ENCODE assay signal across 11 cellular contexts in genomic region chr11:10898003-10898762, GRCh38. TPM values are rescaled to one million over a fixed set of nuclear protein-coding genes. Genes with fewer than 3 reads are reported as not detected.
A peak's percentile ranks its signal among the peaks of the same experiment; 100 is the strongest.
DNase-seq lines count a peak whose midpoint lies in the region; ATAC-seq and TF ChIP-seq lines count a peak whose summit lies in the region.
"Had no signal": no experiment of that assay in that cellular context is flagged by ENCODE, and none has a peak within 500 bp of the region (broad histone marks: within the 10 kb centered on the region; RNA-seq: fewer than 3 reads in every experiment).

No MANE protein-coding gene starts in this region.

- H3K4me1 ChIP-seq in Panc1 (ENCODE audit: control insufficient read depth, insufficient read depth, low read length) (peaks cover 35% of the 10 kb centered on the region), esophagus squamous epithelium (peaks cover 47 to 100% (median 64%) of the 10 kb centered on the region in 3 donors), prostate gland (replicated peaks) (peaks cover 20% of the 10 kb centered on the region)

- no TSS peak for BruUV-seq in Panc1 (replicated peaks; lab: Mats Ljungman, UMichigan)

- H3K9me3 Mint-ChIP-seq in T-cell, result no peaks in the 10 kb centered on the region

- TF ChIP-seq POLR2A in esophagus squamous epithelium (IDR thresholded peaks at IDR 0.05) (no peak), prostate gland (IDR thresholded peaks at IDR 0.05) (no peak)

- H3K36me3 Mint-ChIP-seq in T-cell, result no peaks in the 10 kb centered on the region
- H3K36me3 Mint-ChIP-seq: CD4-positive, alpha-beta memory T cell had no signal

- H3K4me3 ChIP-seq in Panc1 (ENCODE audit: low read depth in 2 of 2, low read length in 2 of 2) (no peak overlapping the region), esophagus squamous epithelium (no peak overlapping the region), prostate gland (no peak overlapping the region)

- H3K27ac Mint-ChIP-seq in T-cell, result no peak overlapping the region

- ATAC-seq in Panc1, result no peak
- ATAC-seq in T-cell (replicated peaks in 1 of 4), result no peak
- ATAC-seq in HG03439 (IDR thresholded peaks at IDR 0.05; ENCODE audit: unreplicated experiment), result no peak
- no peak for ATAC-seq in HG03457 (IDR thresholded peaks at IDR 0.05; ENCODE audit: unreplicated experiment)

- peaks cover 3 to 6% of the 10 kb centered on the region in 2 donors for H3K27me3 Mint-ChIP-seq in T-cell

- peaks cover 4 to 19% (median 6%) of the 10 kb centered on the region in 3 donors for H3K4me1 Mint-ChIP-seq in T-cell
- H3K4me1 Mint-ChIP-seq: CD4-positive, alpha-beta memory T cell had no signal

- no peaks in the 10 kb centered on the region; the same call in 1 of the 2 replicates for H3K9me3 ChIP-seq in Panc1 (ENCODE audit: control insufficient read depth, insufficient read depth, low read depth, low read length)
- H3K9me3 ChIP-seq in esophagus squamous epithelium, result no peaks in the 10 kb centered on the region
- no peaks in the 10 kb centered on the region for H3K9me3 ChIP-seq in prostate gland

- H3K4me3 Mint-ChIP-seq in T-cell, result no peak overlapping the region
- H3K4me3 Mint-ChIP-seq: CD4-positive, alpha-beta memory T cell had no signal

- H3K27ac ChIP-seq in C4-2B (peak overlapping the region; percentile 84), Panc1 (ENCODE audit: low read length) (peak overlapping the region; percentile 90), esophagus squamous epithelium (peak overlapping the region; percentile 90 to 97 (median 95)), prostate gland (peak overlapping the region; percentile 88 to 92)

- in situ Hi-C loops in Panc1 (cut with HindIII; ENCODE audit: low pct_unique_long_range_greater_than_20kb, low sequenced_read_pairs), result no loop called here

- 85 to 92% methylated on average over 2 to 5 of the region's 5 CpGs for WGBS in esophagus squamous epithelium, 2 donors
- 93% methylated on average over 5 of the region's 5 CpGs for WGBS in prostate gland

- TF ChIP-seq CTCF in C4-2B (conservative IDR thresholded peaks at IDR 0.05), result no peak
- no peak for TF ChIP-seq CTCF in Panc1 (IDR thresholded peaks at IDR 0.05)
- TF ChIP-seq CTCF in esophagus squamous epithelium (IDR thresholded peaks at IDR 0.05), result no peak
- TF ChIP-seq CTCF in prostate gland (IDR thresholded peaks at IDR 0.05), result no peak

- H3K27me3 ChIP-seq in Panc1 (ENCODE audit: control insufficient read depth, insufficient read depth, low read length) (no peaks in the 10 kb centered on the region), esophagus squamous epithelium (no peaks in the 10 kb centered on the region), prostate gland (replicated peaks; ENCODE audit: insufficient read depth) (no peaks in the 10 kb centered on the region)

- H3K36me3 ChIP-seq in Panc1 (ENCODE audit: control insufficient read depth, insufficient read depth, low read length) (no peaks in the 10 kb centered on the region), esophagus squamous epithelium (no peaks in the 10 kb centered on the region), prostate gland (no peaks in the 10 kb centered on the region)

- CTCF ChIA-PET in Panc1 (lab: Charles Lee), result no interaction called here
- CTCF ChIA-PET in T-cell (lab: Charles Lee), result interaction anchor here in 1 of 2 donors (0.7 kb wide), 1 partner anchor 17 kb away, joined by 3 read pairs; no protein-coding TSS in a partner anchor

- DNase-seq in Panc1 (ENCODE audit: low read depth, low spot score) (no peak), esophagus squamous epithelium (lab: John Stamatoyannopoulos, UW) (no peak), prostate gland (ENCODE audit: low spot score) (no peak), T-cell (no peak)
- DNase-seq in activated CD8-positive, alpha-beta memory T cell treated with anti-CD3 and anti-CD28 coated beads, Interleukin-2, amount 50 U/mL, for 4 hours, result no peak
- DNase-seq: activated CD4-positive, alpha-beta T cell treated with anti-CD3 and anti-CD28 coated beads for 4 hours; CD4-positive, alpha-beta memory T cell; NCI-H2029 had no signal

- intact Hi-C loops in Panc1 (cut with micrococcal nuclease; ENCODE audit: unreplicated experiment), result no loop called here
- intact Hi-C loops in esophagus squamous epithelium (cut with DNase I), result no loop called here
- intact Hi-C loops in prostate gland (cut with DNase I), result loop anchor here (5.0 kb wide), 1 partner anchor 41 kb away; the partner anchor contains the start of gene ZBED5

- POLR2A ChIA-PET in Panc1 (lab: Charles Lee), result no interaction called here
- POLR2A ChIA-PET in T-cell (lab: Charles Lee), result no interaction called here

RNA-seq across cellular contexts. Expression of gene ZBED5, which starts 40.3 kb away (rescaled TPM):
- total RNA-seq in Panc1 (2021; ENCODE audit: unreplicated experiment), result 114 TPM
- polyA plus RNA-seq in Panc1 (2012; ENCODE audit: insufficient read length), result 59.1 TPM
- total RNA-seq in esophagus squamous epithelium, result 10 to 100 TPM; 13.4 to 39.5 (median 25.0) TPM
- 10 to 100 TPM; 26.2 to 33.0 TPM for total RNA-seq in prostate gland
- total RNA-seq in T-cell, result 100 to 1,000 TPM in 3 of 5 donors, 10 to 100 TPM in 2; 70.1 to 112 (median 106) TPM
